ENCODE assay signal across 8 cellular contexts in the genomic region with DNA sequence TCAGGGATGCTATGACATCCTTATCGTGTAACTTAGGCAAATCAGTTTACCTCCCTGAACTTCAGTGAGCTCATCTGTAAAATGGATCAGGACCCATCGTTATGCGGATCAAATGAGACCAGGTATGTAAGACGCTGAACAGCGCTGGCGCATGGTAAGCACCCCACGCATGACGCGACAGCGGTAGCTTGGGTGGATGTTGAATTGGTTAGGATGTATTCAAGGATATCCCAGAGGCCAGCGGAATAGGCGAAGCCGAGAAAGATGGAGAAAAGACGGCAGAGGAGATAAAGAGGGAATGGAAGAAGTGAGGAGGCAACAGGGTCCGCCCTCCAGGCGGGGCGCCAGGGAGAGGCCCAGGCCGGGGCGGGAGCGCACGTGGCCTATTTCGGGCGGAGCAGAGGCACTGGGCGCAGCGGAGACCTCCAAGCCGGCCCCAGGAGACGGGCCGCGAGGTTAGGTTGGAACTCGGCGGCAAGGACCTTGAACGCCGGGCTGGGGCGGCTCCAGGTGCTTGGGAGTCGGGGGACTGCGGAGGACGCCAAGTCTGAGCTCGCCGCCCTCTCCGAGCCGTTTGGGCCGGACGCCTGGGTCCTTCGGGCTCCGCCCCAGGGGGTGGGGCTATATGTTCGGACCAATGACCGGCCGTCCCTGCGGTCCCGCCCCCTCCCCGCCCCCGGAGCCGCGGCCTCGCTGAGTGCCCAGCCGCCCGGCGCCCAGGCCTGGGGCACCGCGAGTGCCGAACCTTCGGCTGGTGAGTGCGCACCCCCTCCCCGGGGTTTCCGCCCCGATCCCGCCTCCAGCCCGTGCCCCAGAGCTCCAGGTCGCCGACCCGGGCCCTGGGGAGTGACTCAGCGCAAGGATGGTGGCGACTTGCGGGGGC. TPM values are rescaled to one million over a fixed set of nuclear protein-coding genes. Genes with fewer than 3 reads are reported as not detected.
DNase-seq lines count a peak whose midpoint lies in the region; ATAC-seq, FAIRE-seq and TF ChIP-seq lines count a peak whose summit lies in the region.

A gene (plus strand): TSS at position 696 of the 883 bp plus-strand sequence. CDS start 448 bp downstream, outside the sequence.

- H3K27ac ChIP-seq in neutrophil, result peak within 1 kb of the TSS; percentile 41

- TF ChIP-seq CTCF in neutrophil (IDR thresholded peaks at IDR 0.05), result no peak
- no peak for TF ChIP-seq CTCF in subcutaneous adipose tissue (IDR thresholded peaks at IDR 0.05; ENCODE audit: low read depth)

- H3K36me3 ChIP-seq in neutrophil, result no peaks in the 10 kb centered on the region

- peak; percentile 85 for ATAC-seq in GM21786 (IDR thresholded peaks at IDR 0.05; ENCODE audit: unreplicated experiment)

- no peak for FAIRE-seq in frontal cortex (lab: Jason Lieb, UNC)

- H3K4me3 ChIP-seq in neutrophil (ENCODE audit: low read depth in 1 of 2, low read length in 1 of 2), result peak within 1 kb of the TSS; percentile 65 to 84

- peak; percentile 89 for DNase-seq in EL
- DNase-seq in Kasumi-1 (lab: John Stamatoyannopoulos, UW), result peak; percentile 60 to 61
- peak; percentile 80 for DNase-seq in SHP77 treated with DMSO at 0.1 percent for 48 hours (lab: John Stamatoyannopoulos, UW)
- DNase-seq in activated naive CD4-positive, alpha-beta T cell (lab: John Stamatoyannopoulos, UW), result peak; percentile 72 to 85 (median 74)
- peak; percentile 95 to 96 for DNase-seq in frontal cortex (ENCODE audit: low spot score in 2 of 2)

- H3K9me3 ChIP-seq in neutrophil, result no peaks in the 10 kb centered on the region

- H3K4me1 ChIP-seq in neutrophil (ENCODE audit: control insufficient read depth in 1 of 2, insufficient read depth in 1 of 2, low read depth in 1 of 2, low read length in 1 of 2), result peaks cover 19 to 38% of the 10 kb centered on the region in 2 experiments

- peaks cover 7% of the 10 kb centered on the region for H3K27me3 ChIP-seq in neutrophil

RNA-seq across cellular contexts. Expression of the gene that starts here (rescaled TPM):
- 9.0 TPM for total RNA-seq in frontal cortex
- 10 to 100 TPM in 3 of 4 donors, 1 to 10 TPM in 1; 8.2 to 18.6 (median 14.2) TPM for total RNA-seq in subcutaneous adipose tissue

Comparison
In these comparisons a context has a peak if more than half of its experiments do, and no peak if none do; other contexts are left out.
1. Peak in every context shown above with its lines: DNase-seq, ATAC-seq, H3K4me3 ChIP-seq and H3K27ac ChIP-seq.